8 cellular contexts compared by ENCODE assay signal in genomic region chr16:70653809-70654771, GRCh38. TPM values are rescaled to one million over a fixed set of nuclear protein-coding genes. Genes with fewer than 3 reads are reported as not detected.
DNase-seq lines count a peak whose midpoint lies in the region; ATAC-seq and TF ChIP-seq lines count a peak whose summit lies in the region.

No MANE protein-coding gene starts in this region.

- H3K9ac ChIP-seq in NT2/D1 (ENCODE audit: insufficient read length, low read depth), result peak overlapping the region; percentile 36

- ATAC-seq in GM19035 (IDR thresholded peaks at IDR 0.05; ENCODE audit: unreplicated experiment), result no peak

- H3K4me3 ChIP-seq in HL-60 (replicated peaks; ENCODE audit: insufficient read depth, low read length) (no peak overlapping the region), NT2/D1 (ENCODE audit: insufficient read length, low read depth) (no peak overlapping the region)

- H3K36me3 ChIP-seq in NT2/D1 (ENCODE audit: insufficient read depth, insufficient read length, low read length), result no peaks in the 10 kb centered on the region

- H3K9me3 Mint-ChIP-seq in endothelial cell (ENCODE audit: unreplicated experiment), result peaks cover 1% of the 10 kb centered on the region

- DNase-seq in DMS79 (lab: John Stamatoyannopoulos, UW), result peak; percentile 22
- DNase-seq in HL-60 (ENCODE audit: low read depth in 1 of 2, low spot score in 1 of 2), result peak; percentile 41 to 79
- peak; percentile 80 for DNase-seq in NT2/D1 (ENCODE audit: low read depth, low spot score)
- DNase-seq in activated CD8-positive, alpha-beta memory T cell treated with anti-CD3 and anti-CD28 coated beads, Interleukin-2, amount 50 U/mL, for 1 hour (ENCODE audit: extremely low read depth), result peak; percentile 18
- DNase-seq in endothelial cell (ENCODE audit: low spot score), result peak; percentile 89
- DNase-seq in middle frontal gyrus (ENCODE audit: extremely low spot score, low spot score), result peak; percentile 81
- DNase-seq in stimulated activated CD8-positive, alpha-beta memory T cell treated with anti-CD3 and anti-CD28 coated beads, Interleukin-2, amount 100 ng/mL, for 1 hour (ENCODE audit: low read depth in 2 of 2), result peak; percentile 57 to 60

- H3K27ac Mint-ChIP-seq in endothelial cell (ENCODE audit: unreplicated experiment), result no peak overlapping the region

- peaks cover 3% of the 10 kb centered on the region for H3K27me3 Mint-ChIP-seq in endothelial cell (ENCODE audit: unreplicated experiment)

- H3K27ac ChIP-seq in HL-60 (replicated peaks), result no peak overlapping the region

- no peak overlapping the region for H3K4me3 Mint-ChIP-seq in endothelial cell (ENCODE audit: unreplicated experiment)

- H3K36me3 Mint-ChIP-seq in endothelial cell (ENCODE audit: low read depth, unreplicated experiment), result peaks cover 5% of the 10 kb centered on the region

- peak; percentile 59 for TF ChIP-seq CTCF in HL-60 (IDR thresholded peaks at IDR 0.05; ENCODE audit: insufficient read depth, low read length)
- TF ChIP-seq CTCF in endothelial cell (IDR thresholded peaks at IDR 0.05; ENCODE audit: unreplicated experiment), result peak; percentile 84

- H3K4me1 Mint-ChIP-seq in endothelial cell (ENCODE audit: unreplicated experiment), result no peaks in the 10 kb centered on the region

- H3K27me3 ChIP-seq in HL-60 (ENCODE audit: insufficient read depth, poor library complexity, severe bottlenecking) (no peaks in the 10 kb centered on the region), NT2/D1 (ENCODE audit: insufficient read depth, insufficient read length) (no peaks in the 10 kb centered on the region)

- peaks cover 11% of the 10 kb centered on the region for H3K4me1 ChIP-seq in NT2/D1 (ENCODE audit: insufficient read depth, insufficient read length)

- H3K9me3 ChIP-seq in NT2/D1 (ENCODE audit: insufficient read depth, low read length), result peaks cover 2% of the 10 kb centered on the region; the same call in 1 of the 2 replicates

RNA-seq across cellular contexts. Expression of gene IL34, which starts 7.7 kb away (rescaled TPM):
- total RNA-seq in endothelial cell (ENCODE audit: unreplicated experiment), result 1.6 TPM

RNA-seq across cellular contexts. Expression of gene MTSS2, which starts 31.8 kb away (rescaled TPM):
- 82.6 TPM for total RNA-seq in endothelial cell (ENCODE audit: unreplicated experiment)

Comparison
In these comparisons a context has a peak if more than half of its experiments do, and no peak if none do; other contexts are left out.
1. DNase-seq: peak in every context shown above with its lines; median percentile 89 in endothelial cell; 81 in middle frontal gyrus; 80 in NT2/D1; 60 in HL-60; 58 in stimulated activated CD8-positive, alpha-beta memory T cell treated with anti-CD3 and anti-CD28 coated beads, Interleukin-2, amount 100 ng/mL, for 1 hour; 22 in DMS79; 18 in activated CD8-positive, alpha-beta memory T cell treated with anti-CD3 and anti-CD28 coated beads, Interleukin-2, amount 50 U/mL, for 1 hour.